20 cellular contexts compared by ENCODE assay signal in the genomic region with DNA sequence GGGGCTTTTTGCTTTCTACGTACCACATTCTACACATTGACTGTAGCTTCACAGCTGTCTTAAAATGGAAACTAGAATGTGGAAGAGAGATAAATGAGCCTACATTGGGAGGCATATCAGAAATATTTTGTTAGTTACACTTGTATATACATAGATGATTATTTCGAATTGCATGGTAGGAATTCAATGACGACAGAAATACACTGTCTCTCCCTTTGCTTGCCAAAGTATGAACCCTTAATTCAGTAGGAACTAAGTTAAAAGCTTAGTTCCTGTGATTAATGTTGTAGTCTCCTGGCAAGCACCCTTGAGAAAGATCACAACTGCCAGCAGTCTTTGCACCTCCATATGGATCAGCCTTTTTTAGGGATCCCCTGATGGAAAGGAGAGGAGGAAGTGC. TPM values are rescaled to one million over a fixed set of nuclear protein-coding genes. Genes with fewer than 3 reads are reported as not detected.
DNase-seq lines count a peak whose midpoint lies in the region; ATAC-seq and TF ChIP-seq lines count a peak whose summit lies in the region.
"Had no signal": no experiment of that assay in that cellular context is flagged by ENCODE, and none has a peak within 500 bp of the region (broad histone marks: within the 10 kb centered on the region; RNA-seq: fewer than 3 reads in every experiment).

No MANE protein-coding gene starts in this region.

- no peak overlapping the region for H3K27ac Mint-ChIP-seq in immature natural killer cell
- H3K27ac Mint-ChIP-seq: IgD-negative memory B cell had no signal

- H3K4me3 ChIP-seq in AG10803 (ENCODE audit: low read length) (no peak overlapping the region), adipocyte (ENCODE audit: low read length) (no peak overlapping the region), fibroblast of pulmonary artery (replicated peaks; ENCODE audit: low read depth, low read length) (no peak overlapping the region)
- H3K4me3 ChIP-seq: SK-N-MC had no signal

- peaks cover 0 to 2% (median 2%) of the 10 kb centered on the region in 3 donors for H3K27me3 Mint-ChIP-seq in immature natural killer cell (ENCODE audit: low read depth in 3 of 3)
- H3K27me3 Mint-ChIP-seq: IgD-negative memory B cell had no signal

- H3K4me1 Mint-ChIP-seq in immature natural killer cell = no peaks in the 10 kb centered on the region
- H3K4me1 Mint-ChIP-seq: IgD-negative memory B cell had no signal

- H3K4me3 Mint-ChIP-seq in immature natural killer cell = no peak overlapping the region
- H3K4me3 Mint-ChIP-seq: IgD-negative memory B cell had no signal

- H3K9ac ChIP-seq in adipocyte (ENCODE audit: low read length) = no peak overlapping the region

- TF ChIP-seq CTCF in AG10803 (conservative IDR thresholded peaks at IDR 0.05; ENCODE audit: low read length) (no peak), fibroblast of pulmonary artery (IDR thresholded peaks at IDR 0.05; ENCODE audit: low read length, missing control alignments) (no peak)

- peaks cover 3% of the 10 kb centered on the region for H3K9me3 ChIP-seq in adipocyte (ENCODE audit: control insufficient read depth, low read length)
- H3K9me3 ChIP-seq: Caco-2 had no signal

- no peaks in the 10 kb centered on the region for H3K36me3 Mint-ChIP-seq in immature natural killer cell
- H3K36me3 Mint-ChIP-seq: IgD-negative memory B cell had no signal

- DNase-seq in AG10803 (ENCODE audit: low read depth) (peak; percentile 85), HCEC 1CT (peak; percentile 76), adipocyte (ENCODE audit: low read depth) (peak; percentile 24), fibroblast of pulmonary artery (ENCODE audit: low read depth) (peak; percentile 13), immature natural killer cell (no peak), Right ventricle myocardium inferior (ENCODE audit: missing footprints) (no peak)
- DNase-seq: Caco-2, DMS153, MV-4-11, NCI-H1417 treated with DMSO at 0.1 percent for 48 hours, NCI-H2029, NCI-H2171 treated with DMSO at 0.1 percent for 48 hours had no signal

- H3K27me3 ChIP-seq in adipocyte (replicated peaks; ENCODE audit: control insufficient read depth, insufficient read depth, low read length) = no peaks in the 10 kb centered on the region

- intact Hi-C loops in Right ventricle myocardium inferior (cut with DNase I) = no loop called here

- H3K4me1 ChIP-seq in adipocyte (ENCODE audit: control insufficient read depth, insufficient read depth, low read length) = no peaks in the 10 kb centered on the region
- H3K4me1 ChIP-seq: Caco-2 had no signal

- peaks cover 0 to 14% (median 2%) of the 10 kb centered on the region in 6 donors for H3K9me3 Mint-ChIP-seq in immature natural killer cell

- no peak for ATAC-seq in HG03342 (IDR thresholded peaks at IDR 0.05; ENCODE audit: unreplicated experiment)
- ATAC-seq in Right ventricle myocardium inferior = no peak
- no peak for ATAC-seq in HG03097 (IDR thresholded peaks at IDR 0.05; ENCODE audit: low FRiP score, unreplicated experiment)
- ATAC-seq: HCT116, Panc1 had no signal

- no peaks in the 10 kb centered on the region for H3K36me3 ChIP-seq in adipocyte (ENCODE audit: control insufficient read depth, insufficient read depth, low read length, severe bottlenecking)

RNA-seq across cellular contexts. Expression of a gene that starts 10.1 kb away (rescaled TPM):
- polyA plus RNA-seq in immature natural killer cell = under 1 TPM in 1 of 3 donors, not detected in 2; 0.06 TPM
- not detected for total RNA-seq in Right ventricle myocardium inferior
- total RNA-seq: Caco-2; NCI-H460; T-helper 1 cell treated with Interleukin-12 subunit alpha and Interleukin-12 subunit beta and Interleukin-4 antibody, amounts not matched to agents 30 ng/mL and 1 ng/mL, for 36 hours had no signal
- polyA plus RNA-seq: IgD-negative memory B cell had no signal

Comparison
In these comparisons a context has a peak if more than half of its experiments do, and no peak if none do; other contexts are left out.
1. DNase-seq: peak in AG10803 (single experiment), HCEC 1CT (single experiment), adipocyte (single experiment) and fibroblast of pulmonary artery (single experiment); none in immature natural killer cell (0 of 3) and Right ventricle myocardium inferior (single experiment).